ENCODE assay signal across 1 cellular context in the genomic region with DNA sequence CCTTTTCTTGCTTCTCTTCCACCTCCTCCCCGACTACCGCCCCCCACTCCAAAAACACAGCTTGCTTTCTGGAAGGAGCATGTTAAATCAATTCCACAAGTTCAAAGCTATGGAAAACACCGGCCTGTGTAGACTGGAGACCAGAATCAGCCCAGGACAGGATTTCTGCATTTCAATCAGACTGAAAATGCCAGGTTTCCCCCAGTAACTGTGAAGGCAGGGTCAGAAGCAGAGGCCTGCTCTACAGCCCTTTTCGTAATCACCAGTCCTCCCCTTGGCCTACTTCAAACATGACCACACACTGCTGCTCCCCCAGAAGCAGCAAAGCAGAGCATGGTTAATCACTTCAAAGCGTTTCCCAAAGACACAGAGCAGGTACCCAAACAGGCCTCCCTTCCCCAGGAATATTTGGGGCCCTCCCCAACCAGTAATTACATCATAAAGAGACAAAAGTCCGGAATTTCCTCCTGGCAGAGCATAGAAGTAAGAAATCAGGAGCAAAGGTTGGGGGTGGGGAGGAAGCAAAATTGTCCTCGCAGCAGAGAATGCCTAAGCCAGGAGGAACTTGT.
A peak's percentile ranks its signal among the peaks of the same experiment; 100 is the strongest.
TF ChIP-seq lines count a peak whose summit lies in the region.

No MANE protein-coding gene starts in this region.

TF ChIP-seq in HepG2, 621 proteins besides CTCF, POLR2A, EP300 and RAD21 (continued from another document and continues in another):
- peak; percentile 94; the same call in 1 of the 2 replicates for TF ChIP-seq NCOR1 (IDR thresholded peaks at IDR 0.05; ENCODE audit: borderline replicate concordance, low read length)
- no peak for TF ChIP-seq ZFP62 (CRISPR knock-in tag; IDR thresholded peaks at IDR 0.05)
- no peak for TF ChIP-seq CAMTA2 (CRISPR knock-in tag; IDR thresholded peaks at IDR 0.05; ENCODE audit: borderline replicate concordance)
- no peak; the same call in 1 of the 2 replicates for TF ChIP-seq SMAD3 (CRISPR knock-in tag; IDR thresholded peaks at IDR 0.05)
- TF ChIP-seq, protein P1, sequence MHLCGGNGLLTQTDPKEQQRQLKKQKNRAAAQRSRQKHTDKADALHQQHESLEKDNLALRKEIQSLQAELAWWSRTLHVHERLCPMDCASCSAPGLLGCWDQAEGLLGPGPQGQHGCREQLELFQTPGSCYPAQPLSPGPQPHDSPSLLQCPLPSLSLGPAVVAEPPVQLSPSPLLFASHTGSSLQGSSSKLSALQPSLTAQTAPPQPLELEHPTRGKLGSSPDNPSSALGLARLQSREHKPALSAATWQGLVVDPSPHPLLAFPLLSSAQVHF (CRISPR knock-in tag; IDR thresholded peaks at IDR 0.05): peak; percentile 82; the same call in 1 of the 2 replicates
- TF ChIP-seq SETDB1 (CRISPR knock-in tag; IDR thresholded peaks at IDR 0.05; ENCODE audit: borderline replicate concordance): no peak
- TF ChIP-seq, protein P2, sequence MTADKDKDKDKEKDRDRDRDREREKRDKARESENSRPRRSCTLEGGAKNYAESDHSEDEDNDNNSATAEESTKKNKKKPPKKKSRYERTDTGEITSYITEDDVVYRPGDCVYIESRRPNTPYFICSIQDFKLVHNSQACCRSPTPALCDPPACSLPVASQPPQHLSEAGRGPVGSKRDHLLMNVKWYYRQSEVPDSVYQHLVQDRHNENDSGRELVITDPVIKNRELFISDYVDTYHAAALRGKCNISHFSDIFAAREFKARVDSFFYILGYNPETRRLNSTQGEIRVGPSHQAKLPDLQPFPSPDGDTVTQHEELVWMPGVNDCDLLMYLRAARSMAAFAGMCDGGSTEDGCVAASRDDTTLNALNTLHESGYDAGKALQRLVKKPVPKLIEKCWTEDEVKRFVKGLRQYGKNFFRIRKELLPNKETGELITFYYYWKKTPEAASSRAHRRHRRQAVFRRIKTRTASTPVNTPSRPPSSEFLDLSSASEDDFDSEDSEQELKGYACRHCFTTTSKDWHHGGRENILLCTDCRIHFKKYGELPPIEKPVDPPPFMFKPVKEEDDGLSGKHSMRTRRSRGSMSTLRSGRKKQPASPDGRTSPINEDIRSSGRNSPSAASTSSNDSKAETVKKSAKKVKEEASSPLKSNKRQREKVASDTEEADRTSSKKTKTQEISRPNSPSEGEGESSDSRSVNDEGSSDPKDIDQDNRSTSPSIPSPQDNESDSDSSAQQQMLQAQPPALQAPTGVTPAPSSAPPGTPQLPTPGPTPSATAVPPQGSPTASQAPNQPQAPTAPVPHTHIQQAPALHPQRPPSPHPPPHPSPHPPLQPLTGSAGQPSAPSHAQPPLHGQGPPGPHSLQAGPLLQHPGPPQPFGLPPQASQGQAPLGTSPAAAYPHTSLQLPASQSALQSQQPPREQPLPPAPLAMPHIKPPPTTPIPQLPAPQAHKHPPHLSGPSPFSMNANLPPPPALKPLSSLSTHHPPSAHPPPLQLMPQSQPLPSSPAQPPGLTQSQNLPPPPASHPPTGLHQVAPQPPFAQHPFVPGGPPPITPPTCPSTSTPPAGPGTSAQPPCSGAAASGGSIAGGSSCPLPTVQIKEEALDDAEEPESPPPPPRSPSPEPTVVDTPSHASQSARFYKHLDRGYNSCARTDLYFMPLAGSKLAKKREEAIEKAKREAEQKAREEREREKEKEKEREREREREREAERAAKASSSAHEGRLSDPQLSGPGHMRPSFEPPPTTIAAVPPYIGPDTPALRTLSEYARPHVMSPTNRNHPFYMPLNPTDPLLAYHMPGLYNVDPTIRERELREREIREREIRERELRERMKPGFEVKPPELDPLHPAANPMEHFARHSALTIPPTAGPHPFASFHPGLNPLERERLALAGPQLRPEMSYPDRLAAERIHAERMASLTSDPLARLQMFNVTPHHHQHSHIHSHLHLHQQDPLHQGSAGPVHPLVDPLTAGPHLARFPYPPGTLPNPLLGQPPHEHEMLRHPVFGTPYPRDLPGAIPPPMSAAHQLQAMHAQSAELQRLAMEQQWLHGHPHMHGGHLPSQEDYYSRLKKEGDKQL (CRISPR knock-in tag; IDR thresholded peaks at IDR 0.05; ENCODE audit: low read depth): 0 out of 2 replicates have a peak, but pooled peaks have one; percentile 39
- TF ChIP-seq ZNF30 (CRISPR knock-in tag; IDR thresholded peaks at IDR 0.05): no peak
- TF ChIP-seq RAD51 (IDR thresholded peaks at IDR 0.05; ENCODE audit: borderline replicate concordance): no peak
- TF ChIP-seq GATA4 (IDR thresholded peaks at IDR 0.05; ENCODE audit: borderline replicate concordance, low read depth): no peak
- TF ChIP-seq, protein P3, sequence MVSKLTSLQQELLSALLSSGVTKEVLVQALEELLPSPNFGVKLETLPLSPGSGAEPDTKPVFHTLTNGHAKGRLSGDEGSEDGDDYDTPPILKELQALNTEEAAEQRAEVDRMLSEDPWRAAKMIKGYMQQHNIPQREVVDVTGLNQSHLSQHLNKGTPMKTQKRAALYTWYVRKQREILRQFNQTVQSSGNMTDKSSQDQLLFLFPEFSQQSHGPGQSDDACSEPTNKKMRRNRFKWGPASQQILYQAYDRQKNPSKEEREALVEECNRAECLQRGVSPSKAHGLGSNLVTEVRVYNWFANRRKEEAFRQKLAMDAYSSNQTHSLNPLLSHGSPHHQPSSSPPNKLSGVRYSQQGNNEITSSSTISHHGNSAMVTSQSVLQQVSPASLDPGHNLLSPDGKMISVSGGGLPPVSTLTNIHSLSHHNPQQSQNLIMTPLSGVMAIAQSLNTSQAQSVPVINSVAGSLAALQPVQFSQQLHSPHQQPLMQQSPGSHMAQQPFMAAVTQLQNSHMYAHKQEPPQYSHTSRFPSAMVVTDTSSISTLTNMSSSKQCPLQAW (CRISPR knock-in tag; IDR thresholded peaks at IDR 0.05): peak; percentile 88
- 0 out of 2 replicates have a peak, but pooled peaks have one; percentile 38 for TF ChIP-seq CBFB (CRISPR knock-in tag; IDR thresholded peaks at IDR 0.05)
- TF ChIP-seq NR2F2 (IDR thresholded peaks at IDR 0.05; ENCODE audit: borderline replicate concordance, low read depth): 0 out of 2 replicates have a peak, but pooled peaks have one; percentile 61
- TF ChIP-seq NR3C1 (CRISPR knock-in tag; IDR thresholded peaks at IDR 0.05): no peak
- TF ChIP-seq, protein P4, sequence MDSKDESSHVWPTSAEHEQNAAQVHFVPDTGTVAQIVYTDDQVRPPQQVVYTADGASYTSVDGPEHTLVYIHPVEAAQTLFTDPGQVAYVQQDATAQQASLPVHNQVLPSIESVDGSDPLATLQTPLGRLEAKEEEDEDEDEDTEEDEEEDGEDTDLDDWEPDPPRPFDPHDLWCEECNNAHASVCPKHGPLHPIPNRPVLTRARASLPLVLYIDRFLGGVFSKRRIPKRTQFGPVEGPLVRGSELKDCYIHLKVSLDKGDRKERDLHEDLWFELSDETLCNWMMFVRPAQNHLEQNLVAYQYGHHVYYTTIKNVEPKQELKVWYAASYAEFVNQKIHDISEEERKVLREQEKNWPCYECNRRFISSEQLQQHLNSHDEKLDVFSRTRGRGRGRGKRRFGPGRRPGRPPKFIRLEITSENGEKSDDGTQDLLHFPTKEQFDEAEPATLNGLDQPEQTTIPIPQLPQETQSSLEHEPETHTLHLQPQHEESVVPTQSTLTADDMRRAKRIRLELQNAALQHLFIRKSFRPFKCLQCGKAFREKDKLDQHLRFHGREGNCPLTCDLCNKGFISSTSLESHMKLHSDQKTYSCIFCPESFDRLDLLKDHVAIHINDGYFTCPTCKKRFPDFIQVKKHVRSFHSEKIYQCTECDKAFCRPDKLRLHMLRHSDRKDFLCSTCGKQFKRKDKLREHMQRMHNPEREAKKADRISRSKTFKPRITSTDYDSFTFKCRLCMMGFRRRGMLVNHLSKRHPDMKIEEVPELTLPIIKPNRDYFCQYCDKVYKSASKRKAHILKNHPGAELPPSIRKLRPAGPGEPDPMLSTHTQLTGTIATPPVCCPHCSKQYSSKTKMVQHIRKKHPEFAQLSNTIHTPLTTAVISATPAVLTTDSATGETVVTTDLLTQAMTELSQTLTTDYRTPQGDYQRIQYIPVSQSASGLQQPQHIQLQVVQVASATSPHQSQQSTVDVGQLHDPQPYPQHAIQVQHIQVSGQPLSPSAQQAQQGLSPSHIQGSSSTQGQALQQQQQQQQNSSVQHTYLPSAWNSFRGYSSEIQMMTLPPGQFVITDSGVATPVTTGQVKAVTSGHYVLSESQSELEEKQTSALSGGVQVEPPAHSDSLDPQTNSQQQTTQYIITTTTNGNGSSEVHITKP (CRISPR knock-in tag; IDR thresholded peaks at IDR 0.05; ENCODE audit: low read depth): peak; percentile 29; the same call in 1 of the 2 replicates
- TF ChIP-seq ATM (IDR thresholded peaks at IDR 0.05; ENCODE audit: borderline replicate concordance): no peak
- TF ChIP-seq ATF1 (CRISPR knock-in tag; IDR thresholded peaks at IDR 0.05): peak; percentile 45; the same call in 1 of the 2 replicates
- no peak for TF ChIP-seq FOXC1 (CRISPR knock-in tag; IDR thresholded peaks at IDR 0.05; ENCODE audit: borderline replicate concordance)
- TF ChIP-seq, protein P5, sequence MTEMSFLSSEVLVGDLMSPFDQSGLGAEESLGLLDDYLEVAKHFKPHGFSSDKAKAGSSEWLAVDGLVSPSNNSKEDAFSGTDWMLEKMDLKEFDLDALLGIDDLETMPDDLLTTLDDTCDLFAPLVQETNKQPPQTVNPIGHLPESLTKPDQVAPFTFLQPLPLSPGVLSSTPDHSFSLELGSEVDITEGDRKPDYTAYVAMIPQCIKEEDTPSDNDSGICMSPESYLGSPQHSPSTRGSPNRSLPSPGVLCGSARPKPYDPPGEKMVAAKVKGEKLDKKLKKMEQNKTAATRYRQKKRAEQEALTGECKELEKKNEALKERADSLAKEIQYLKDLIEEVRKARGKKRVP (CRISPR knock-in tag; IDR thresholded peaks at IDR 0.05): peak in 1 of 2 experiments; percentile 96; a peak in 2 of 4 replicates
- TF ChIP-seq KAT7 (CRISPR knock-in tag; IDR thresholded peaks at IDR 0.05; ENCODE audit: borderline replicate concordance): no peak
- TF ChIP-seq PHF5A (CRISPR knock-in tag; IDR thresholded peaks at IDR 0.05; ENCODE audit: low read depth, unreplicated experiment): peak; percentile 52
- TF ChIP-seq, protein P6, sequence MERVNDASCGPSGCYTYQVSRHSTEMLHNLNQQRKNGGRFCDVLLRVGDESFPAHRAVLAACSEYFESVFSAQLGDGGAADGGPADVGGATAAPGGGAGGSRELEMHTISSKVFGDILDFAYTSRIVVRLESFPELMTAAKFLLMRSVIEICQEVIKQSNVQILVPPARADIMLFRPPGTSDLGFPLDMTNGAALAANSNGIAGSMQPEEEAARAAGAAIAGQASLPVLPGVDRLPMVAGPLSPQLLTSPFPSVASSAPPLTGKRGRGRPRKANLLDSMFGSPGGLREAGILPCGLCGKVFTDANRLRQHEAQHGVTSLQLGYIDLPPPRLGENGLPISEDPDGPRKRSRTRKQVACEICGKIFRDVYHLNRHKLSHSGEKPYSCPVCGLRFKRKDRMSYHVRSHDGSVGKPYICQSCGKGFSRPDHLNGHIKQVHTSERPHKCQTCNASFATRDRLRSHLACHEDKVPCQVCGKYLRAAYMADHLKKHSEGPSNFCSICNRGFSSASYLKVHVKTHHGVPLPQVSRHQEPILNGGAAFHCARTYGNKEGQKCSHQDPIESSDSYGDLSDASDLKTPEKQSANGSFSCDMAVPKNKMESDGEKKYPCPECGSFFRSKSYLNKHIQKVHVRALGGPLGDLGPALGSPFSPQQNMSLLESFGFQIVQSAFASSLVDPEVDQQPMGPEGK (CRISPR knock-in tag; IDR thresholded peaks at IDR 0.05): peak; percentile 100
- 0 out of 2 replicates have a peak, but pooled peaks have one; percentile 66 for TF ChIP-seq ZNF780A (CRISPR knock-in tag; IDR thresholded peaks at IDR 0.05)
- no peak; the same call in 1 of the 2 replicates for TF ChIP-seq ZFP36L1 (CRISPR knock-in tag; IDR thresholded peaks at IDR 0.05)
- TF ChIP-seq SCMH1 (CRISPR knock-in tag; IDR thresholded peaks at IDR 0.05; ENCODE audit: borderline replicate concordance): no peak
- TF ChIP-seq, protein P7, sequence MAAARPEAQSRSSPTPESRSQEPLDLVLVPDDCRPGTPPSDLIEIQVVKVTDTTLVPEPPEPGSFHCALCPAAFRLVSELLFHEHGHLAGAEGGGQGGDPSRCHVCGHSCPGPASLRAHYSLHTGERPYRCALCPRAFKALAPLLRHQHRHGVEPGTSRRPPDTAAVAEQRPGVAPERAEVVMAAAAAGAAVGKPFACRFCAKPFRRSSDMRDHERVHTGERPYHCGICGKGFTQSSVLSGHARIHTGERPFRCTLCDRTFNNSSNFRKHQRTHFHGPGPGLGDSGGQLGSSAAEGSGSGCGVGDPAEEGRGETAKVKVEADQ (CRISPR knock-in tag; IDR thresholded peaks at IDR 0.05; ENCODE audit: borderline replicate concordance): peak; percentile 72; the same call in 1 of the 2 replicates
- no peak for TF ChIP-seq MTF2 (CRISPR knock-in tag; IDR thresholded peaks at IDR 0.05; ENCODE audit: borderline replicate concordance)
- TF ChIP-seq, protein P8, sequence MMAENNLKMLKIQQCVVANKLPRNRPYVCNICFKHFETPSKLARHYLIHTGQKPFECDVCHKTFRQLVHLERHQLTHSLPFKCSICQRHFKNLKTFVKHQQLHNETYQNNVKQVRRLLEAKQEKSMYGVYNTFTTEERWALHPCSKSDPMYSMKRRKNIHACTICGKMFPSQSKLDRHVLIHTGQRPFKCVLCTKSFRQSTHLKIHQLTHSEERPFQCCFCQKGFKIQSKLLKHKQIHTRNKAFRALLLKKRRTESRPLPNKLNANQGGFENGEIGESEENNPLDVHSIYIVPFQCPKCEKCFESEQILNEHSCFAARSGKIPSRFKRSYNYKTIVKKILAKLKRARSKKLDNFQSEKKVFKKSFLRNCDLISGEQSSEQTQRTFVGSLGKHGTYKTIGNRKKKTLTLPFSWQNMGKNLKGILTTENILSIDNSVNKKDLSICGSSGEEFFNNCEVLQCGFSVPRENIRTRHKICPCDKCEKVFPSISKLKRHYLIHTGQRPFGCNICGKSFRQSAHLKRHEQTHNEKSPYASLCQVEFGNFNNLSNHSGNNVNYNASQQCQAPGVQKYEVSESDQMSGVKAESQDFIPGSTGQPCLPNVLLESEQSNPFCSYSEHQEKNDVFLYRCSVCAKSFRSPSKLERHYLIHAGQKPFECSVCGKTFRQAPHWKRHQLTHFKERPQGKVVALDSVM (CRISPR knock-in tag; IDR thresholded peaks at IDR 0.05): peak; percentile 68; the same call in 1 of the 2 replicates
- TF ChIP-seq NFE2 (CRISPR knock-in tag; IDR thresholded peaks at IDR 0.05): no peak
- TF ChIP-seq RFXAP (CRISPR knock-in tag; IDR thresholded peaks at IDR 0.05; ENCODE audit: borderline replicate concordance): no peak
- no peak for TF ChIP-seq ZNF121 (CRISPR knock-in tag; IDR thresholded peaks at IDR 0.05)
- TF ChIP-seq KLF15 (CRISPR knock-in tag; IDR thresholded peaks at IDR 0.05; ENCODE audit: borderline replicate concordance): no peak
- no peak for TF ChIP-seq ZBTB1 (CRISPR knock-in tag; IDR thresholded peaks at IDR 0.05; ENCODE audit: borderline replicate concordance)
- TF ChIP-seq SIN3A (IDR thresholded peaks at IDR 0.05; ENCODE audit: borderline replicate concordance, low read depth, low read length): no peak
